Comparison of ENCODE assay signal across 7 cellular contexts in the genomic region with DNA sequence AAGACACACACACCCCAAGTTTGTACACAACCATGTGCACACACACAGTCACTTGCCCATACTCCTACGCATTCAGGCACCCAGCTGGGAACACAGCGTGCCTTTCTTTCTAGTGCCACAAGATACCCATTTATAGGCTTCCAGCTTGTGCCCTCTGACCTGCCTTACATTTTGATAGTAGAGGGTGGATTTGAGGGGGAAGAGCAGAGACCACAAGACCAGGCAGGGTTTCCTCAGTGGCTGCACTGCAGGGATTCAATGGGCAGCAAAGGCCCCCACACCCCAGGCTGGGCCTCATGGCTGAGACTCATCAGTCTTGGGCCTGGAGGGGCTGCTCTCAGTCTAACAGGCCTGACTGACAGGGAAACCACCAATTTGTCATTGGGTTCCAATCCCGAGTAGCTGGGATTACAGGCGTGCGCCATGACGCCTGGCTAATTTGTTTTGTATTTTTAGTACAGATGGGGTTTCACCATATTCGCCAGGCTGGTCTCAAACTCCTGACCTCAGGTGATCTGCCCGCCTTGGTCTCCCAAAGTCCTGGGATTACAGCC. TPM values are rescaled to one million over a fixed set of nuclear protein-coding genes. Genes with fewer than 3 reads are reported as not detected.
DNase-seq lines count a peak whose midpoint lies in the region; ATAC-seq and TF ChIP-seq lines count a peak whose summit lies in the region.

No MANE protein-coding gene starts in this region.

- H3K4me2 ChIP-seq in hepatocyte = no peak overlapping the region

- 96% methylated on average over 8 of the region's 8 CpGs for whole genome bisulfite sequencing in hepatocyte (ENCODE audit: low lambda C conversion rate, missing lambda C conversion rate)

- no peaks in the 10 kb centered on the region for H3K27me3 ChIP-seq in hepatocyte

- in situ Hi-C loops in KBM-7 (cut with MboI; ENCODE audit: low pct_unique_long_range_greater_than_20kb, low sequenced_read_pairs) = no loop called here

- H3K9me2 ChIP-seq in hepatocyte (replicated peaks; ENCODE audit: insufficient read depth) = no peaks in the 10 kb centered on the region

- H3K36me3 ChIP-seq in hepatocyte (replicated peaks; ENCODE audit: insufficient read depth, low read depth) = no peaks in the 10 kb centered on the region

- no peaks in the 10 kb centered on the region for H3K79me2 ChIP-seq in hepatocyte

- no peaks in the 10 kb centered on the region for H4K20me1 ChIP-seq in hepatocyte (ENCODE audit: insufficient read depth, poor library complexity, severe bottlenecking)

- H3K27ac Mint-ChIP-seq in stimulated activated naive B cell treated with anti-CD40 and anti-IgM and Interleukin-4, amounts not matched to agents 10 μg/mL and 1 μg/mL and 100 μg/mL, for 72 hours = peak overlapping the region; percentile 100

- ATAC-seq in stimulated activated naive B cell treated with anti-CD40 and anti-IgM and Interleukin-4, amounts not matched to agents 10 μg/mL and 1 μg/mL and 100 μg/mL, for 72 hours (replicated peaks) = peak in 1 of 2 donors; percentile 6

- no peak overlapping the region for H3K4me3 ChIP-seq in hepatocyte

- H3K27me3 Mint-ChIP-seq in stimulated activated naive B cell treated with anti-CD40 and anti-IgM and Interleukin-4, amounts not matched to agents 10 μg/mL and 1 μg/mL and 100 μg/mL, for 72 hours = no peaks in the 10 kb centered on the region

- H3K4me1 Mint-ChIP-seq in stimulated activated naive B cell treated with anti-CD40 and anti-IgM and Interleukin-4, amounts not matched to agents 10 μg/mL and 1 μg/mL and 100 μg/mL, for 72 hours = peaks cover 56 to 70% of the 10 kb centered on the region in 2 donors

- H3K4me3 Mint-ChIP-seq in stimulated activated naive B cell treated with anti-CD40 and anti-IgM and Interleukin-4, amounts not matched to agents 10 μg/mL and 1 μg/mL and 100 μg/mL, for 72 hours = peak overlapping the region; percentile 91 to 97

- no peak overlapping the region for H2AFZ ChIP-seq in hepatocyte

- H3K9me3 ChIP-seq in hepatocyte (ENCODE audit: low read depth) = no peaks in the 10 kb centered on the region

- TF ChIP-seq CTCF in hepatocyte (IDR thresholded peaks at IDR 0.05; ENCODE audit: poor library complexity) = no peak

- H3K4me1 ChIP-seq in hepatocyte (ENCODE audit: insufficient read depth) = peaks cover 32% of the 10 kb centered on the region

- H3K27ac ChIP-seq in hepatocyte = peak overlapping the region; percentile 98

- H3K36me3 Mint-ChIP-seq in stimulated activated naive B cell treated with anti-CD40 and anti-IgM and Interleukin-4, amounts not matched to agents 10 μg/mL and 1 μg/mL and 100 μg/mL, for 72 hours = no peaks in the 10 kb centered on the region

- H3K9me3 Mint-ChIP-seq in stimulated activated naive B cell treated with anti-CD40 and anti-IgM and Interleukin-4, amounts not matched to agents 10 μg/mL and 1 μg/mL and 100 μg/mL, for 72 hours = no peaks in the 10 kb centered on the region

- peak; percentile 73 for DNase-seq in KBM-7
- DNase-seq in activated CD4-positive, alpha-beta T cell treated with anti-CD3 and anti-CD28 coated beads, Interleukin-2, amount 50 U/mL, for 48 hours = peak; percentile 60 to 70
- DNase-seq in hepatocyte (ENCODE audit: low spot score) = no peak
- peak; percentile 43 for DNase-seq in stimulated activated naive B cell treated with anti-CD40 and anti-IgM and Interleukin-4, amounts not matched to agents 10 μg/mL and 1 μg/mL and 100 μg/mL, for 72 hours
- DNase-seq in T-helper 9 cell = no peak
- DNase-seq in NCI-H526 treated with DMSO at 0.1 percent for 48 hours (lab: John Stamatoyannopoulos, UW) = no peak
- no peak for DNase-seq in NCI-H187 treated with DMSO at 0.1 percent for 48 hours (lab: John Stamatoyannopoulos, UW)

RNA-seq across cellular contexts. Expression of gene ANKDD1A, which starts 18.8 kb away (rescaled TPM):
- 1.8 and 3.6 TPM in 2 replicates for total RNA-seq in hepatocyte
- 5.8 and 6.1 TPM in 2 replicates for polyA plus RNA-seq in hepatocyte

RNA-seq across cellular contexts. Expression of gene PLEKHO2, which starts 51.2 kb away (rescaled TPM):
- total RNA-seq in hepatocyte = 12.4 and 12.7 TPM in 2 replicates
- 15.1 and 19.7 TPM in 2 replicates for polyA plus RNA-seq in hepatocyte

Comparison
In these comparisons a context has a peak if more than half of its experiments do, and no peak if none do; other contexts are left out.
1. DNase-seq: peak in KBM-7 (single experiment), activated CD4-positive, alpha-beta T cell treated with anti-CD3 and anti-CD28 coated beads, Interleukin-2, amount 50 U/mL, for 48 hours (2 of 2) and stimulated activated naive B cell treated with anti-CD40 and anti-IgM and Interleukin-4, amounts not matched to agents 10 μg/mL and 1 μg/mL and 100 μg/mL, for 72 hours (single experiment); none in hepatocyte (single experiment), T-helper 9 cell (single experiment), NCI-H526 treated with DMSO at 0.1 percent for 48 hours (single experiment) and NCI-H187 treated with DMSO at 0.1 percent for 48 hours (single experiment).